Comparison of ENCODE assay signal across 20 cellular contexts in genomic region chr22:17808688-17809403, GRCh38. TPM values are rescaled to one million over a fixed set of nuclear protein-coding genes. Genes with fewer than 3 reads are reported as not detected.
DNase-seq lines count a peak whose midpoint lies in the region; ATAC-seq and TF ChIP-seq lines count a peak whose summit lies in the region.
"Had no signal": no experiment of that assay in that cellular context is flagged by ENCODE, and none has a peak within 500 bp of the region (broad histone marks: within the 10 kb centered on the region; RNA-seq: fewer than 3 reads in every experiment).

No MANE protein-coding gene starts in this region.

- H3K4me1 ChIP-seq in heart right ventricle: peaks cover 0 to 36% (median 19%) of the 10 kb centered on the region in 9 donors
- peaks cover 0 to 3% of the 10 kb centered on the region in 2 donors for H3K4me1 ChIP-seq in lung (ENCODE audit: control insufficient read depth in 2 of 2, insufficient read depth in 2 of 2, low read length in 2 of 2)
- peaks cover 5% of the 10 kb centered on the region for H3K4me1 ChIP-seq in SJCRH30
- no peaks in the 10 kb centered on the region for H3K4me1 ChIP-seq in tibial artery
- H3K4me1 ChIP-seq: neural progenitor cell, thyroid gland had no signal

- intact Hi-C loops in heart right ventricle (cut with DNase I) (no loop called here), cardiac septum (cut with DNase I) (no loop called here), tibial artery (cut with DNase I; ENCODE audit: low total_unique reads) (no loop called here)

- in situ Hi-C loops in brain microvascular endothelial cell (cut with HindIII; ENCODE audit: low pct_ligation_motif_present, low sequenced_read_pairs): no loop called here

- peak in 1 of 8 donors; percentile 4 for ATAC-seq in heart right ventricle
- no peak for ATAC-seq in lung (ENCODE audit: insufficient read depth, low FRiP score)
- no peak for ATAC-seq in HG03342 (IDR thresholded peaks at IDR 0.05; ENCODE audit: unreplicated experiment)
- ATAC-seq: CD8-positive, alpha-beta T cell; right lobe of liver; T-helper 17 cell had no signal

- no peaks in the 10 kb centered on the region for H3K27me3 ChIP-seq in heart right ventricle
- no peaks in the 10 kb centered on the region for H3K27me3 ChIP-seq in brain microvascular endothelial cell (replicated peaks)
- no peaks in the 10 kb centered on the region for H3K27me3 ChIP-seq in lung (ENCODE audit: control insufficient read depth, insufficient read depth)
- no peaks in the 10 kb centered on the region for H3K27me3 ChIP-seq in SJCRH30
- no peaks in the 10 kb centered on the region for H3K27me3 ChIP-seq in tibial artery
- H3K27me3 ChIP-seq: neural progenitor cell, right lobe of liver, thyroid gland had no signal

- H3K36me3 ChIP-seq in heart right ventricle (peaks cover 0 to 100% (median 53%) of the 10 kb centered on the region in 9 donors), brain microvascular endothelial cell (replicated peaks) (peaks cover 4% of the 10 kb centered on the region), lung (ENCODE audit: control insufficient read depth in 2 of 2, insufficient read depth in 2 of 2, low read length in 2 of 2) (peaks cover 0 to 20% of the 10 kb centered on the region in 2 donors), SJCRH30 (no peaks in the 10 kb centered on the region), tibial artery (peaks cover 58 to 100% (median 91%) of the 10 kb centered on the region in 3 donors)
- H3K36me3 ChIP-seq: neural progenitor cell had no signal

- H3K4me3 ChIP-seq in heart right ventricle: no peak overlapping the region
- H3K4me3 ChIP-seq in brain microvascular endothelial cell (ENCODE audit: low read depth, low read length): no peak overlapping the region
- no peak overlapping the region for H3K4me3 ChIP-seq in lung
- H3K4me3 ChIP-seq in SJCRH30: no peak overlapping the region
- H3K4me3 ChIP-seq in tibial artery: no peak overlapping the region
- H3K4me3 ChIP-seq: neural progenitor cell, right lobe of liver, thyroid gland had no signal

- DNase-seq in heart right ventricle (no peak), cardiac septum (ENCODE audit: low spot score) (no peak), brain microvascular endothelial cell (peak; percentile 44), lung (ENCODE audit: low spot score) (no peak), SJCRH30 (no peak), putamen (ENCODE audit: low spot score) (no peak), tibial artery (no peak)
- DNase-seq: activated CD4-positive, CD25-positive, alpha-beta regulatory T cell treated with anti-CD3 and anti-CD28 coated beads, Interleukin-2, amount 50 U/mL, for 72 hours; activated CD8-positive, alpha-beta memory T cell treated with anti-CD3 and anti-CD28 coated beads, Interleukin-2, amount 50 U/mL, for 48 hours; activated naive CD4-positive, alpha-beta T cell treated with Interleukin-2 at 50 U/mL for 16 hours; CD8-positive, alpha-beta T cell; H7; NCI-H2081; right lobe of liver; RPMI8226; stimulated activated CD4-positive, alpha-beta T cell treated with anti-CD3 and anti-CD28 coated beads, Interleukin-4, amount 100 ng/mL, for 1 hour; T-helper 17 cell; thyroid gland had no signal

- 74 to 83% methylated on average over 25 of the region's 25 CpGs for WGBS in heart right ventricle, 2 donors
- WGBS in lung, 2 donors: 78 to 84% methylated on average over 25 of the region's 25 CpGs

- H3K27ac ChIP-seq in heart right ventricle: peak overlapping the region in 8 of 10 donors; percentile 40 to 79 (median 72)
- no peak overlapping the region for H3K27ac ChIP-seq in brain microvascular endothelial cell
- peak overlapping the region; percentile 36 to 51 for H3K27ac ChIP-seq in lung (ENCODE audit: low read depth in 1 of 2, low read length in 1 of 2)
- no peak overlapping the region for H3K27ac ChIP-seq in SJCRH30
- no peak overlapping the region for H3K27ac ChIP-seq in tibial artery
- H3K27ac ChIP-seq: neural progenitor cell, right lobe of liver, thyroid gland had no signal

- TF ChIP-seq CTCF in heart right ventricle (IDR thresholded peaks at IDR 0.05) (no peak), brain microvascular endothelial cell (IDR thresholded peaks at IDR 0.05; ENCODE audit: low read depth, low read length, missing control alignments) (no peak), lung (IDR thresholded peaks at IDR 0.05; ENCODE audit: control extremely low read depth, extremely low read depth) (no peak), tibial artery (IDR thresholded peaks at IDR 0.05) (no peak)

- H3K9me3 ChIP-seq in heart right ventricle (no peaks in the 10 kb centered on the region), lung (ENCODE audit: control insufficient read depth in 2 of 2, insufficient read depth in 1 of 2, low read length in 1 of 2) (no peaks in the 10 kb centered on the region), SJCRH30 (replicated peaks) (no peaks in the 10 kb centered on the region), tibial artery (no peaks in the 10 kb centered on the region)
- H3K9me3 ChIP-seq: right lobe of liver, thyroid gland had no signal

RNA-seq across cellular contexts. Expression of gene BID, which starts 34.6 kb away (rescaled TPM):
- total RNA-seq in heart right ventricle (10 to 100 TPM in 5 of 10 donors, 1 to 10 TPM in 5; 5.6 to 24.1 (median 10.5) TPM), cardiac septum (7.9 TPM), lung (10 to 100 TPM; 37.4 to 37.6 TPM)
- polyA plus RNA-seq in heart right ventricle (10 to 100 TPM; 10.2 to 42.9 TPM), lung (100 to 1,000 TPM in 1 of 2 donors, 10 to 100 TPM in 1; 13.1 to 179 TPM)
- 39.9 and 54.0 TPM in 2 replicates for total RNA-seq in SJCRH30 (2014; rRNA removed; shearing (Covaris generic))

Comparison
In these comparisons a context has a peak if more than half of its experiments do, and no peak if none do; other contexts are left out.
1. H3K27ac ChIP-seq: peak in heart right ventricle (8 of 10) and lung (2 of 2); none in brain microvascular endothelial cell (single experiment), SJCRH30 (single experiment) and tibial artery (0 of 2).